In genomic region chr16:83899978-83900377, GRCh38 we compare ENCODE assay signal across 8 cellular contexts. TPM values are rescaled to one million over a fixed set of nuclear protein-coding genes. Genes with fewer than 3 reads are reported as not detected.
A peak's percentile ranks its signal among the peaks of the same experiment; 100 is the strongest.
DNase-seq lines count a peak whose midpoint lies in the region; ATAC-seq and TF ChIP-seq lines count a peak whose summit lies in the region.

No MANE protein-coding gene starts in this region.

- H2AFZ ChIP-seq in DND-41 (ENCODE audit: low read depth, low read length) (peak overlapping the region; percentile 88; the same call in 1 of the 2 replicates), parathyroid adenoma (peak overlapping the region; percentile 68)

- no peak for TF ChIP-seq EP300 in esophagus muscularis mucosa (IDR thresholded peaks at IDR 0.05)

- H3K9me3 ChIP-seq in DND-41 (ENCODE audit: insufficient read depth, low read length, severe bottlenecking) (no peaks in the 10 kb centered on the region), SJSA1 (replicated peaks) (peaks cover 3% of the 10 kb centered on the region; the same call in 1 of the 2 replicates), esophagus muscularis mucosa (no peaks in the 10 kb centered on the region), parathyroid adenoma (ENCODE audit: control insufficient read depth, low read length) (no peaks in the 10 kb centered on the region)

- peak overlapping the region; percentile 80 for H3K9ac ChIP-seq in DND-41 (ENCODE audit: low read depth, low read length)
- no peak overlapping the region for H3K9ac ChIP-seq in parathyroid adenoma

- DNase-seq in DND-41 (no peak), SJSA1 (ENCODE audit: low read depth in 1 of 2, low spot score in 2 of 2) (no peak), esophagus muscularis mucosa (ENCODE audit: extremely low spot score) (no peak), GM10266 (ENCODE audit: extremely low spot score) (no peak), AG08395 (ENCODE audit: low spot score) (no peak), GM19240 (ENCODE audit: insufficient read length, low spot score) (no peak)
- no peak for DNase-seq in activated CD4-positive, alpha-beta T cell treated with anti-CD3 and anti-CD28 coated beads, Interleukin-2, amount 50 U/mL, for 4 hours

- H4K20me1 ChIP-seq in DND-41 (ENCODE audit: insufficient read depth, low read length): peaks cover 12% of the 10 kb centered on the region

- H3K4me1 ChIP-seq in DND-41 (ENCODE audit: insufficient read depth, low read length): peaks cover 33% of the 10 kb centered on the region
- peaks cover 28% of the 10 kb centered on the region for H3K4me1 ChIP-seq in SJSA1 (replicated peaks)
- peaks cover 31 to 65% (median 61%) of the 10 kb centered on the region in 4 donors for H3K4me1 ChIP-seq in esophagus muscularis mucosa
- peaks cover 15% of the 10 kb centered on the region for H3K4me1 ChIP-seq in parathyroid adenoma

- H3K36me3 ChIP-seq in DND-41 (ENCODE audit: insufficient read depth, low read length): peaks cover 14% of the 10 kb centered on the region
- H3K36me3 ChIP-seq in SJSA1: peaks cover 17% of the 10 kb centered on the region
- no peaks in the 10 kb centered on the region for H3K36me3 ChIP-seq in esophagus muscularis mucosa
- no peaks in the 10 kb centered on the region for H3K36me3 ChIP-seq in parathyroid adenoma (ENCODE audit: control insufficient read depth, insufficient read depth, low read length)

- WGBS in esophagus muscularis mucosa: 76% methylated on average over 3 of the region's 3 CpGs

- H3K79me2 ChIP-seq in DND-41 (ENCODE audit: insufficient read depth, low read length): peaks cover 15% of the 10 kb centered on the region
- peaks cover 35% of the 10 kb centered on the region for H3K79me2 ChIP-seq in parathyroid adenoma

- TF ChIP-seq CTCF in DND-41 (IDR thresholded peaks at IDR 0.05; ENCODE audit: borderline replicate concordance, extremely low read depth, low read length, poor library complexity, severe bottlenecking) (no peak), esophagus muscularis mucosa (IDR thresholded peaks at IDR 0.05) (no peak), parathyroid adenoma (IDR thresholded peaks at IDR 0.05) (no peak), GM10266 (IDR thresholded peaks at IDR 0.05; ENCODE audit: control insufficient read depth, insufficient read depth, low read depth, missing control alignments) (no peak)

- no peak for TF ChIP-seq POLR2A in esophagus muscularis mucosa (IDR thresholded peaks at IDR 0.05; ENCODE audit: low read depth)

- H3K4me3 ChIP-seq in DND-41 (ENCODE audit: low read depth in 1 of 2, low read length in 2 of 2) (peak overlapping the region; percentile 82 to 99; a peak in 3 of 4 replicates), SJSA1 (peak overlapping the region; percentile 99), esophagus muscularis mucosa (peak overlapping the region; percentile 85 to 96 (median 90)), parathyroid adenoma (ENCODE audit: low read depth, low read length) (peak overlapping the region; percentile 72)

- H3K27me3 ChIP-seq in DND-41 (ENCODE audit: insufficient read depth, low read length, poor library complexity) (no peaks in the 10 kb centered on the region), SJSA1 (replicated peaks) (no peaks in the 10 kb centered on the region), esophagus muscularis mucosa (no peaks in the 10 kb centered on the region), parathyroid adenoma (ENCODE audit: control insufficient read depth, insufficient read depth, low read length) (no peaks in the 10 kb centered on the region)

- peak overlapping the region; percentile 99 for H3K4me2 ChIP-seq in DND-41 (ENCODE audit: insufficient read depth, low read length)
- peak overlapping the region; percentile 58 for H3K4me2 ChIP-seq in parathyroid adenoma (ENCODE audit: low read length)

- no peak for ATAC-seq in DND-41 (ENCODE audit: insufficient read depth, low read depth)

- intact Hi-C loops in esophagus muscularis mucosa (cut with DNase I): loop anchor here (5.0 kb wide), 2 partner anchors 52 to 93 kb away; partner anchors contain the start of genes HSBP1 and OSGIN1

- H3K27ac ChIP-seq in DND-41 (ENCODE audit: low read length) (peak overlapping the region; percentile 44; the same call in 1 of the 2 replicates), SJSA1 (no peak overlapping the region), esophagus muscularis mucosa (replicated peaks in 1 of 4) (peak overlapping the region; percentile 92 to 99 (median 98)), parathyroid adenoma (peak overlapping the region; percentile 73)

RNA-seq across cellular contexts. Expression of gene MLYCD, which starts 1.1 kb away (rescaled TPM):
- total RNA-seq in SJSA1 (2014; rRNA removed; shearing (Covaris generic)): 2.2 and 2.8 TPM in 2 replicates
- total RNA-seq in esophagus muscularis mucosa: 10 to 100 TPM in 2 of 4 donors, 1 to 10 TPM in 2; 9.6 to 15.8 (median 12.3) TPM

RNA-seq across cellular contexts. Expression of gene OSGIN1, which starts 53.1 kb away (rescaled TPM):
- total RNA-seq in SJSA1 (2014; rRNA removed; shearing (Covaris generic)): 1.7 and 6.4 TPM in 2 replicates
- 10 to 100 TPM in 3 of 4 donors, 1 to 10 TPM in 1; 7.1 to 17.6 (median 13.8) TPM for total RNA-seq in esophagus muscularis mucosa
